ENCODE assay signal across 8 cellular contexts in the genomic region with DNA sequence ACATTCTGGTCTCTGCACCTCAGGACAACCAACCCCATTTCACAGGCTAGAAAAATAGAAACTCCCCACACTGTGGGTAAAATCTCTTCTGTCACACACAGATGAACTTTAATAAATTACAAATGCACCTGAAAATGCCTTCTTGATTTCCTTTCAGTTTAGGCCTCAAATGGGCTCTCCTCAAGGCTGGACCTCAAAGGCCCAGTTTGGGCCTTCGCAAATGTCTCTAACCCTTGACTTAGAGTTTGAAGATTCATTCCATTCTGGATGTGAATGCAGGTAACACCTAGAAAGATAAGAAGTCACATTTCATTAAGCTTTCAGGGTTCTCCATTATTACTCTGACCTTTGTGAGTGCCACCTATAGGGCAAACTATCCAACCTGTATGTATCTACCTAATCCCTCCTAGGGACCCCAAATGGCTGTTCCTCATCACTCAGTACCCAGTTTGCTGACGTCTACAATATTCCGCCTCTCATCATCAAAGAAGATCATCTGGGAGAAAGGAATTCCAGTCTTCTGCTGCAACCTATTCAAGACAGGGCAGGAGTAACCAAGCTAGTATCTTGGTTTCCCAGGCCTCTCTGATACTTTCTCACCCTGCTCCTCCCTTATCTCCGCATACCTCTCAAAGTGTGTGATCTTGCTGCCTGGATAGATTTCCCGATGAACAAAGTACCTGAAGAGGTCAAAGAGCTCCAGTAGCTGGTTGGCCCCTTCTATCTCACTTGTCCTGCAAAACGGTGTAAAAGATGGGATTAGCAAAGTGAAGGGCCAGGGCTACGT. TPM values are rescaled to one million over a fixed set of nuclear protein-coding genes. Genes with fewer than 3 reads are reported as not detected.
DNase-seq lines count a peak whose midpoint lies in the region; ATAC-seq and TF ChIP-seq lines count a peak whose summit lies in the region.

No MANE protein-coding gene starts in this region.

- TF ChIP-seq CTCF in GM12864 (IDR thresholded peaks at IDR 0.05; ENCODE audit: low read depth, low read length, missing control alignments) (peak; percentile 6), fibroblast of mammary gland (conservative IDR thresholded peaks at IDR 0.05; ENCODE audit: control insufficient read depth, insufficient read depth, low read depth, low read length) (no peak)

- CTCF ChIA-PET in T-cell (lab: Charles Lee): interaction anchor here (0.7 to 1.7 kb wide), 6 partner anchors 20 to 218 kb away, joined by 3 to 12 read pairs (median 6); a partner anchor contains a TSS

- peak overlapping the region; percentile 86 for H3K4me3 ChIP-seq in GM12864 (ENCODE audit: low read depth, low read length)
- H3K4me3 ChIP-seq in fibroblast of mammary gland (ENCODE audit: control insufficient read depth, low read depth, low read length): peak overlapping the region; percentile 81
- H3K4me3 ChIP-seq in rectal smooth muscle tissue (ENCODE audit: low read length): peak overlapping the region; percentile 85

- POLR2A ChIA-PET in T-cell (lab: Charles Lee): interaction anchor here (0.6 to 3.6 kb wide), 8 partner anchors 14 to 636 kb away, joined by 3 to 22 read pairs (median 4); a partner anchor contains a TSS

- peak overlapping the region; percentile 96 for H3K27ac ChIP-seq in rectal smooth muscle tissue (ENCODE audit: low read depth, low read length)

- peak overlapping the region; percentile 91 for H3K9ac ChIP-seq in rectal smooth muscle tissue (ENCODE audit: low read length)

- no peaks in the 10 kb centered on the region for H3K27me3 Mint-ChIP-seq in T-cell

- no peaks in the 10 kb centered on the region for H3K27me3 ChIP-seq in rectal smooth muscle tissue (ENCODE audit: control insufficient read depth, insufficient read depth, low read length)

- H3K27ac Mint-ChIP-seq in T-cell: peak overlapping the region; percentile 94 to 95

- DNase-seq in GM12864 (ENCODE audit: low read depth) (no peak), T-cell (no peak), fibroblast of mammary gland (ENCODE audit: low read depth) (no peak), occipital lobe (lab: John Stamatoyannopoulos, UW) (no peak)
- no peak for DNase-seq in central memory CD4-positive, alpha-beta T cell

- H3K4me3 Mint-ChIP-seq in T-cell: peak overlapping the region; percentile 86 to 92 (median 89)

- peaks cover 4% of the 10 kb centered on the region for H3K4me1 ChIP-seq in rectal smooth muscle tissue (ENCODE audit: control insufficient read depth, insufficient read depth, low read length)

- peaks cover 9% of the 10 kb centered on the region for H3K36me3 ChIP-seq in rectal smooth muscle tissue (ENCODE audit: control insufficient read depth, insufficient read depth, low read length)

- ATAC-seq in T-cell (replicated peaks in 1 of 4) (no peak), HG03521 (IDR thresholded peaks at IDR 0.05; ENCODE audit: unreplicated experiment) (no peak), GM21423 (IDR thresholded peaks at IDR 0.05; ENCODE audit: unreplicated experiment) (no peak)

- peaks cover 33% of the 10 kb centered on the region for H3K36me3 Mint-ChIP-seq in T-cell

- H3K9me3 Mint-ChIP-seq in T-cell: no peaks in the 10 kb centered on the region

- H3K4me1 Mint-ChIP-seq in T-cell: peaks cover 52 to 64% (median 58%) of the 10 kb centered on the region in 3 donors

RNA-seq across cellular contexts. Expression of a gene that starts 0.8 kb away (rescaled TPM):
- total RNA-seq in T-cell (10 to 100 TPM; 81.9 to 99.6 (median 92.8) TPM), occipital lobe (41.5 TPM)

RNA-seq across cellular contexts. Expression of a gene that starts 1.8 kb away (rescaled TPM):
- 10 to 100 TPM in 3 of 5 donors, 1 to 10 TPM in 2; 7.2 to 17.5 (median 12.1) TPM for total RNA-seq in T-cell
- total RNA-seq in occipital lobe: 15.6 TPM

RNA-seq across cellular contexts. Expression of a gene that starts 8.6 kb away (rescaled TPM):
- total RNA-seq in T-cell (1 to 10 TPM in 2 of 5 donors, under 1 TPM in 3; 0.35 to 1.4 (median 0.44) TPM), occipital lobe (not detected)

RNA-seq across cellular contexts. Expression of a gene that starts 18.1 kb away (rescaled TPM):
- total RNA-seq in T-cell (100 to 1,000 TPM in 4 of 5 donors, 10 to 100 TPM in 1; 92.1 to 107 (median 101) TPM), occipital lobe (51.3 TPM)

RNA-seq across cellular contexts. Expression of a gene that starts 18.7 kb away (rescaled TPM):
- total RNA-seq in T-cell: 10 to 100 TPM; 53.8 to 81.2 (median 64.0) TPM
- 38.8 TPM for total RNA-seq in occipital lobe
